Comparison of ENCODE assay signal across 20 cellular contexts in genomic region chr6:135113855-135114254, GRCh38. TPM values are rescaled to one million over a fixed set of nuclear protein-coding genes. Genes with fewer than 3 reads are reported as not detected.
DNase-seq lines count a peak whose midpoint lies in the region; ATAC-seq and FAIRE-seq lines count a peak whose summit lies in the region.
"Had no signal": no experiment of that assay in that cellular context is flagged by ENCODE, and none has a peak within 500 bp of the region (broad histone marks: within the 10 kb centered on the region; RNA-seq: fewer than 3 reads in every experiment).

No MANE protein-coding gene starts in this region.

- H3K4me3 Mint-ChIP-seq in activated T-cell treated with anti-CD3 and anti-CD28 coated beads, Interleukin-2, amount 50 U/mL, for 72 hours, result peak overlapping the region; percentile 70 to 71
- no peak overlapping the region for H3K4me3 Mint-ChIP-seq in activated CD4-positive, alpha-beta memory T cell treated with anti-CD3 and anti-CD28 coated beads, Interleukin-2, amount 10 ng/mL, durations not matched to agents 7 days and 5 days
- H3K4me3 Mint-ChIP-seq in activated naive CD8-positive, alpha-beta T cell treated with anti-CD3 and anti-CD28 coated beads, Interleukin-2, amount 50 U/mL, for 24 hours, result peak overlapping the region; percentile 61
- H3K4me3 Mint-ChIP-seq: CD8-positive, alpha-beta T cell had no signal

- H3K9me3 Mint-ChIP-seq in activated T-cell treated with anti-CD3 and anti-CD28 coated beads, Interleukin-2, amount 50 U/mL, for 72 hours, result peaks cover 0 to 5% of the 10 kb centered on the region in 2 donors
- peaks cover 14% of the 10 kb centered on the region for H3K9me3 Mint-ChIP-seq in activated CD4-positive, alpha-beta memory T cell treated with anti-CD3 and anti-CD28 coated beads, Interleukin-2, amount 10 ng/mL, durations not matched to agents 7 days and 5 days
- peaks cover 5% of the 10 kb centered on the region for H3K9me3 Mint-ChIP-seq in activated naive CD8-positive, alpha-beta T cell treated with anti-CD3 and anti-CD28 coated beads, Interleukin-2, amount 50 U/mL, for 24 hours

- peak overlapping the region; percentile 100 for H3K27ac Mint-ChIP-seq in activated T-cell treated with anti-CD3 and anti-CD28 coated beads, Interleukin-2, amount 50 U/mL, for 72 hours
- H3K27ac Mint-ChIP-seq in activated CD4-positive, alpha-beta memory T cell treated with anti-CD3 and anti-CD28 coated beads, Interleukin-2, amount 10 ng/mL, durations not matched to agents 7 days and 5 days, result peak overlapping the region; percentile 95
- H3K27ac Mint-ChIP-seq in activated naive CD8-positive, alpha-beta T cell treated with anti-CD3 and anti-CD28 coated beads, Interleukin-2, amount 50 U/mL, for 24 hours, result peak overlapping the region; percentile 89

- CTCF ChIA-PET in activated CD4-positive, alpha-beta memory T cell treated with anti-CD3 and anti-CD28 coated beads, Interleukin-2, amount 10 ng/mL, durations not matched to agents 7 days and 5 days (lab: Charles Lee), result interaction anchor here (1.2 to 1.7 kb wide), 3 partner anchors 15 to 26 kb away, joined by 5 to 10 read pairs (median 7); no protein-coding TSS in a partner anchor

- H3K27me3 Mint-ChIP-seq in activated T-cell treated with anti-CD3 and anti-CD28 coated beads, Interleukin-2, amount 50 U/mL, for 72 hours (ENCODE audit: low read depth), result no peaks in the 10 kb centered on the region
- no peaks in the 10 kb centered on the region for H3K27me3 Mint-ChIP-seq in activated CD4-positive, alpha-beta memory T cell treated with anti-CD3 and anti-CD28 coated beads, Interleukin-2, amount 10 ng/mL, durations not matched to agents 7 days and 5 days
- no peaks in the 10 kb centered on the region for H3K27me3 Mint-ChIP-seq in activated naive CD8-positive, alpha-beta T cell treated with anti-CD3 and anti-CD28 coated beads, Interleukin-2, amount 50 U/mL, for 24 hours

- no peak for ATAC-seq in activated T-cell treated with anti-CD3 and anti-CD28 coated beads, Interleukin-2, amount 50 U/mL, for 72 hours (replicated peaks in 1 of 2)
- ATAC-seq in activated naive CD8-positive, alpha-beta T cell treated with anti-CD3 and anti-CD28 coated beads, Interleukin-2, amount 50 U/mL, for 24 hours, result peak; percentile 34

- POLR2A ChIA-PET in activated CD4-positive, alpha-beta memory T cell treated with anti-CD3 and anti-CD28 coated beads, Interleukin-2, amount 10 ng/mL, durations not matched to agents 7 days and 5 days (lab: Charles Lee), result interaction anchor here (1.0 to 5.9 kb wide), 11 partner anchors 13 to 100 kb away, joined by 3 to 57 read pairs (median 6); partner anchors contain the start of gene HBS1L

- peaks cover 77% of the 10 kb centered on the region for H3K4me1 Mint-ChIP-seq in activated T-cell treated with anti-CD3 and anti-CD28 coated beads, Interleukin-2, amount 50 U/mL, for 72 hours (ENCODE audit: low read depth)
- peaks cover 75% of the 10 kb centered on the region for H3K4me1 Mint-ChIP-seq in activated CD4-positive, alpha-beta memory T cell treated with anti-CD3 and anti-CD28 coated beads, Interleukin-2, amount 10 ng/mL, durations not matched to agents 7 days and 5 days
- peaks cover 82% of the 10 kb centered on the region for H3K4me1 Mint-ChIP-seq in activated naive CD8-positive, alpha-beta T cell treated with anti-CD3 and anti-CD28 coated beads, Interleukin-2, amount 50 U/mL, for 24 hours

- peaks cover 7 to 8% of the 10 kb centered on the region in 2 donors for H3K36me3 Mint-ChIP-seq in activated T-cell treated with anti-CD3 and anti-CD28 coated beads, Interleukin-2, amount 50 U/mL, for 72 hours (ENCODE audit: insufficient read depth in 2 of 2)
- H3K36me3 Mint-ChIP-seq in activated CD4-positive, alpha-beta memory T cell treated with anti-CD3 and anti-CD28 coated beads, Interleukin-2, amount 10 ng/mL, durations not matched to agents 7 days and 5 days (ENCODE audit: low read depth), result peaks cover 14% of the 10 kb centered on the region
- peaks cover 3% of the 10 kb centered on the region for H3K36me3 Mint-ChIP-seq in activated naive CD8-positive, alpha-beta T cell treated with anti-CD3 and anti-CD28 coated beads, Interleukin-2, amount 50 U/mL, for 24 hours (ENCODE audit: low read depth)
- H3K36me3 Mint-ChIP-seq: CD8-positive, alpha-beta T cell had no signal

- FAIRE-seq in GM18507 (lab: Jason Lieb, UNC), result peak; percentile 53
- FAIRE-seq: D721Med had no signal

- DNase-seq in activated T-cell treated with anti-CD3 and anti-CD28 coated beads, Interleukin-2, amount 50 U/mL, for 72 hours, result peak in 1 of 2 donors; percentile 27
- no peak for DNase-seq in activated T-cell treated with anti-CD3 and anti-CD28 coated beads for 4 hours
- no peak for DNase-seq in GM18507 (ENCODE audit: extremely low spot score, insufficient read length, low read depth)
- DNase-seq in activated CD4-positive, alpha-beta memory T cell treated with anti-CD3 and anti-CD28 coated beads, Interleukin-2, amount 10 ng/mL, durations not matched to agents 7 days and 5 days, result no peak
- DNase-seq in activated naive CD8-positive, alpha-beta T cell treated with anti-CD3 and anti-CD28 coated beads, Interleukin-2, amount 50 U/mL, for 24 hours, result no peak
- DNase-seq in NCI-H345 (lab: John Stamatoyannopoulos, UW), result no peak
- no peak for DNase-seq in NOMO-1 treated with dmso at 0.1 percent for 144 hours (lab: John Stamatoyannopoulos, UW; ENCODE audit: unreplicated experiment)
- DNase-seq in NCI-H748 treated with DMSO at 0.1 percent for 48 hours (lab: John Stamatoyannopoulos, UW), result no peak
- DNase-seq: CD8-positive, alpha-beta T cell; DMS79 treated with DMSO at 0.1 percent for 48 hours; GDM1; KG1; MG63; NCI-H1092 treated with DMSO at 0.1 percent for 48 hours; NCI-H1694; NCI-H446 treated with DMSO at 0.1 percent for 48 hours; NCI-H774; Peyer's patch; SHP77 had no signal

RNA-seq across cellular contexts. Expression of gene HBS1L, which starts 59.2 kb away (rescaled TPM):
- 100 to 1,000 TPM; 175 to 193 TPM for total RNA-seq in activated T-cell treated with anti-CD3 and anti-CD28 coated beads, Interleukin-2, amount 50 U/mL, for 72 hours
- 10 to 100 TPM; 90.3 to 91.6 TPM for total RNA-seq in activated CD4-positive, alpha-beta memory T cell treated with anti-CD3 and anti-CD28 coated beads, Interleukin-2, amount 10 ng/mL, durations not matched to agents 7 days and 5 days
